8 cellular contexts compared by ENCODE assay signal in genomic region chr4:54176202-54176601, GRCh38. TPM values are rescaled to one million over a fixed set of nuclear protein-coding genes. Genes with fewer than 3 reads are reported as not detected.
"Had no signal": no experiment of that assay in that cellular context is flagged by ENCODE, and none has a peak within 500 bp of the region (broad histone marks: within the 10 kb centered on the region; RNA-seq: fewer than 3 reads in every experiment).

No MANE protein-coding gene starts in this region.

- DNase-seq: H9, HCEC 1CT had no signal

- FAIRE-seq: H1, H54, HTR-8/SVneo had no signal

- ATAC-seq: GM23338 had no signal

- H3K4me3 ChIP-seq: GM23338 had no signal

RNA-seq across cellular contexts. Expression of gene PDGFRA, which starts 52.9 kb away (rescaled TPM):
- total RNA-seq: HT-29 had no signal
- polyA plus RNA-seq: IgD-negative memory B cell had no signal
